17 cellular contexts compared by ENCODE assay signal in genomic region chr13:91292630-91293221, GRCh38. TPM values are rescaled to one million over a fixed set of nuclear protein-coding genes. Genes with fewer than 3 reads are reported as not detected.
A peak's percentile ranks its signal among the peaks of the same experiment; 100 is the strongest.
DNase-seq lines count a peak whose midpoint lies in the region; ATAC-seq and FAIRE-seq lines count a peak whose summit lies in the region.
"Had no signal": no experiment of that assay in that cellular context is flagged by ENCODE, and none has a peak within 500 bp of the region (broad histone marks: within the 10 kb centered on the region; RNA-seq: fewer than 3 reads in every experiment).

No MANE protein-coding gene starts in this region.

- no peak overlapping the region for H3K4me2 ChIP-seq in neuronal stem cell (ENCODE audit: insufficient read depth, low read length, poor library complexity, severe bottlenecking)

- DNase-seq in NCI-H748 (lab: John Stamatoyannopoulos, UW; ENCODE audit: unreplicated experiment): peak; percentile 52
- DNase-seq in NCI-H748 treated with DMSO at 0.1 percent for 48 hours (lab: John Stamatoyannopoulos, UW): no peak
- DNase-seq in NCI-H1092 (lab: John Stamatoyannopoulos, UW): peak; percentile 33
- DNase-seq in SJCRH30: peak; percentile 65 to 85
- DNase-seq in neuronal stem cell (ENCODE audit: low spot score): peak; percentile 27
- no peak for DNase-seq in frontal cortex (ENCODE audit: low spot score in 2 of 2)
- DNase-seq in NOMO-1 treated with dmso at 0.1 percent for 144 hours (lab: John Stamatoyannopoulos, UW; ENCODE audit: unreplicated experiment): no peak
- DNase-seq: DMS53, Karpas-422, MM.1S, NCI-H1436 treated with DMSO at 0.1 percent for 48 hours, NCI-H2107, NCI-H446 treated with DMSO at 0.1 percent for 48 hours, PC-3 had no signal

- H3K4me3 ChIP-seq in SJCRH30: 0 out of 2 replicates have a peak overlapping the region, but pooled peaks have one; percentile 14
- no peak overlapping the region for H3K4me3 ChIP-seq in neuronal stem cell (ENCODE audit: low read length in 2 of 2)
- H3K4me3 ChIP-seq: GM12878 had no signal

- H3K36me3 ChIP-seq in SJCRH30 (no peaks in the 10 kb centered on the region), neuronal stem cell (replicated peaks in 1 of 2; ENCODE audit: control insufficient read depth in 2 of 2, insufficient read depth in 2 of 2, low read length in 2 of 2) (no peaks in the 10 kb centered on the region)

- no CpG with 5 or more reads among the region's 7 CpGs for WGBS in neuronal stem cell (ENCODE audit: extremely low coverage in 2 of 2, insufficient read length in 2 of 2, insufficient replicate concordance in 1 of 2), 2 donors

- H3K18ac ChIP-seq in neuronal stem cell (ENCODE audit: low read length): no peak overlapping the region

- H3K27me3 ChIP-seq in SJCRH30 (no peaks in the 10 kb centered on the region), neuronal stem cell (ENCODE audit: control insufficient read depth in 3 of 3, insufficient read depth in 3 of 3, low read depth in 1 of 3, low read length in 3 of 3) (no peaks in the 10 kb centered on the region)

- H3K23ac ChIP-seq in neuronal stem cell (ENCODE audit: low read depth, low read length, poor library complexity): no peak overlapping the region

- H3K79me1 ChIP-seq in neuronal stem cell (ENCODE audit: low read depth, low read length): no peaks in the 10 kb centered on the region

- H4K91ac ChIP-seq in neuronal stem cell (ENCODE audit: low read depth, low read length, poor library complexity): no peak overlapping the region

- H2BK120ac ChIP-seq in neuronal stem cell (ENCODE audit: low read depth, low read length): no peak overlapping the region

- no peak overlapping the region for H2BK5ac ChIP-seq in neuronal stem cell (ENCODE audit: low read length)

- H2AK5ac ChIP-seq in neuronal stem cell (ENCODE audit: low read depth, low read length): no peak overlapping the region

- H3K9me3 ChIP-seq in SJCRH30 (replicated peaks): 0 out of 2 replicates have a peak, but pooled peaks cover 4% of the 10 kb centered on the region
- peaks cover 2 to 6% of the 10 kb centered on the region in 2 donors for H3K9me3 ChIP-seq in neuronal stem cell (replicated peaks in 1 of 2; ENCODE audit: control insufficient read depth in 2 of 2, insufficient read depth in 1 of 2, low read depth in 1 of 2, low read length in 2 of 2)

- no peak for FAIRE-seq in frontal cortex (lab: Jason Lieb, UNC)
- FAIRE-seq: GM12878 had no signal

- ATAC-seq in GM21717 (IDR thresholded peaks at IDR 0.05; ENCODE audit: unreplicated experiment): no peak
- ATAC-seq: GM12878, PC-3 had no signal

- H3K27ac ChIP-seq in SJCRH30 (peak overlapping the region; percentile 3; the same call in 1 of the 2 replicates), neuronal stem cell (replicated peaks; ENCODE audit: low read length) (no peak overlapping the region)
- H3K27ac ChIP-seq: C4-2B had no signal

- no peak overlapping the region for H3K14ac ChIP-seq in neuronal stem cell (ENCODE audit: low read length)

- H2BK12ac ChIP-seq in neuronal stem cell (ENCODE audit: low read length): no peak overlapping the region

- H3K4ac ChIP-seq in neuronal stem cell (ENCODE audit: low read length): no peak overlapping the region

- no peak overlapping the region for H4K8ac ChIP-seq in neuronal stem cell (ENCODE audit: low read depth, low read length)

- peaks cover 10% of the 10 kb centered on the region for H3K4me1 ChIP-seq in SJCRH30
- H3K4me1 ChIP-seq in neuronal stem cell (ENCODE audit: control insufficient read depth in 2 of 2, insufficient read depth in 1 of 2, low read depth in 1 of 2, low read length in 2 of 2): no peaks in the 10 kb centered on the region

- no peak overlapping the region for H3K9ac ChIP-seq in neuronal stem cell (ENCODE audit: low read depth, low read length, poor library complexity)

- H2BK15ac ChIP-seq in neuronal stem cell (ENCODE audit: low read length): no peak overlapping the region

- peak overlapping the region; percentile 74 for H2AFZ ChIP-seq in neuronal stem cell (ENCODE audit: low read length)

RNA-seq across cellular contexts. Expression of gene MIR17HG, which starts 54.8 kb away (rescaled TPM):
- total RNA-seq in SJCRH30 (2014; rRNA removed; shearing (Covaris generic)): 43.9 and 55.8 TPM in 2 replicates
- polyA plus RNA-seq in neuronal stem cell (2013, experiment 1 of 2): 5.1 TPM
- polyA plus RNA-seq in neuronal stem cell (2013, experiment 2 of 2): 5.2 TPM
- 42.8 TPM for total RNA-seq in frontal cortex

Comparison
In these comparisons a context has a peak if more than half of its experiments do, and no peak if none do; other contexts are left out.
1. DNase-seq: peak in NCI-H748 (single experiment), NCI-H1092 (single experiment), SJCRH30 (2 of 2) and neuronal stem cell (single experiment); none in NCI-H748 treated with DMSO at 0.1 percent for 48 hours (single experiment), frontal cortex (0 of 2) and NOMO-1 treated with dmso at 0.1 percent for 144 hours (single experiment).